In the genomic region with DNA sequence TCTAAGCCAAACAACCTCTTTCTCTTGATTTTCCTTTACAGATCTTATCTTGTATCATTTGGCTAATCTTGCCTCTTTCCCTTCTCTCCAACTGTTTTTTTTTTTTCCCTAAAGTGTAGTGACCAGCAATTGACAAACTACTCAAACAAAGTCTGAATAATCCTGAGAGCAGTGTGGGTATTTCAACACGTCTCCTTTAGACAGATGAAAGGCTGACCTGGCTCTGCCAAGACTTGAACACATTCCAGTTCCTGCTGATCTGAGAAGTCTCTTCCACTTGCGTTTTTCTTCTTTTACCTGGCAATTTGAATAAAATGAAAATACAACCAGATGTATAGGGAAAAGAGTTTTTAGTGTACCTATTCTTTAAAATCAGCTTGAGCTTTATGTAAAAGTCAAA, we compare ENCODE assay signal across 19 cellular contexts.
DNase-seq lines count a peak whose midpoint lies in the region; ATAC-seq and TF ChIP-seq lines count a peak whose summit lies in the region.
"Had no signal": no experiment of that assay in that cellular context is flagged by ENCODE, and none has a peak within 500 bp of the region (broad histone marks: within the 10 kb centered on the region; RNA-seq: fewer than 3 reads in every experiment).

No MANE protein-coding gene starts in this region.

- CTCF ChIA-PET in activated CD8-positive, alpha-beta memory T cell treated with anti-CD3 and anti-CD28 coated beads, Interleukin-2, amount 10 ng/mL, durations not matched to agents 7 days and 5 days (lab: Charles Lee), result no interaction called here
- CTCF ChIA-PET in HEK293T (lab: Yijun Ruan, JAX), result no interaction called here

- H3K27ac ChIP-seq in RWPE2 (ENCODE audit: poor library complexity, severe bottlenecking), result no peak overlapping the region
- H3K27ac ChIP-seq in left lung, result no peak overlapping the region
- H3K27ac ChIP-seq: HL-60, SJSA1 had no signal

- no peaks in the 10 kb centered on the region for H3K9me3 Mint-ChIP-seq in activated CD8-positive, alpha-beta memory T cell treated with anti-CD3 and anti-CD28 coated beads, Interleukin-2, amount 10 ng/mL, durations not matched to agents 7 days and 5 days (ENCODE audit: low read depth)

- H3K9me3 ChIP-seq in RWPE2 (ENCODE audit: severe bottlenecking), result no peaks in the 10 kb centered on the region
- H3K9me3 ChIP-seq in left lung, result no peaks in the 10 kb centered on the region
- H3K9me3 ChIP-seq: SJSA1 had no signal

- no peak overlapping the region for H3K27ac Mint-ChIP-seq in activated CD8-positive, alpha-beta memory T cell treated with anti-CD3 and anti-CD28 coated beads, Interleukin-2, amount 10 ng/mL, durations not matched to agents 7 days and 5 days
- H3K27ac Mint-ChIP-seq: CD14-positive monocyte had no signal

- intact Hi-C loops in left lung (cut with DNase I), result no loop called here

- no peaks in the 10 kb centered on the region for H3K36me3 ChIP-seq in RWPE2 (ENCODE audit: low read depth)
- no peaks in the 10 kb centered on the region for H3K36me3 ChIP-seq in left lung
- H3K36me3 ChIP-seq: SJSA1 had no signal

- H3K4me3 ChIP-seq in RWPE2 (ENCODE audit: severe bottlenecking), result no peak overlapping the region
- no peak overlapping the region for H3K4me3 ChIP-seq in left lung
- H3K4me3 ChIP-seq: SJSA1 had no signal

- peaks cover 18% of the 10 kb centered on the region for H3K36me3 Mint-ChIP-seq in activated CD8-positive, alpha-beta memory T cell treated with anti-CD3 and anti-CD28 coated beads, Interleukin-2, amount 10 ng/mL, durations not matched to agents 7 days and 5 days
- H3K36me3 Mint-ChIP-seq: CD14-positive monocyte had no signal

- DNase-seq in RWPE2 (ENCODE audit: low spot score) (no peak), cerebellum (ENCODE audit: low spot score) (peak; percentile 35), left lung (no peak), SHP77 treated with DMSO at 0.1 percent for 48 hours (lab: John Stamatoyannopoulos, UW) (no peak), HEK293T (ENCODE audit: extremely low spot score) (no peak), SK-N-DZ (ENCODE audit: low spot score) (no peak)
- no peak for DNase-seq in activated CD8-positive, alpha-beta memory T cell treated with anti-CD3 and anti-CD28 coated beads, Interleukin-2, amount 10 ng/mL, durations not matched to agents 7 days and 5 days
- DNase-seq: ACHN, DND-41, H7, IMR-90, NCI-H1436, NCI-H1930, NCI-H345, NCI-H524 treated with DMSO at 0.1 percent for 48 hours, PC-3 had no signal

- POLR2A ChIA-PET in HEK293T (lab: Yijun Ruan, JAX), result no interaction called here

- H3K4me1 ChIP-seq in RWPE2 (ENCODE audit: insufficient read depth, poor library complexity, severe bottlenecking) (peaks cover 8% of the 10 kb centered on the region), left lung (no peaks in the 10 kb centered on the region)

- H3K27me3 Mint-ChIP-seq in activated CD8-positive, alpha-beta memory T cell treated with anti-CD3 and anti-CD28 coated beads, Interleukin-2, amount 10 ng/mL, durations not matched to agents 7 days and 5 days, result no peaks in the 10 kb centered on the region

- peak; percentile 59 for ATAC-seq in RWPE2 (ENCODE audit: low read depth)
- ATAC-seq in left lung, result peak; percentile 83
- ATAC-seq in activated CD8-positive, alpha-beta memory T cell treated with anti-CD3 and anti-CD28 coated beads, Interleukin-2, amount 10 ng/mL, durations not matched to agents 7 days and 5 days, result no peak
- ATAC-seq: PC-3 had no signal

- H3K27me3 ChIP-seq in RWPE2 (ENCODE audit: insufficient read depth, poor library complexity, severe bottlenecking) (no peaks in the 10 kb centered on the region), left lung (no peaks in the 10 kb centered on the region)
- H3K27me3 ChIP-seq: SJSA1 had no signal

- TF ChIP-seq CTCF in RWPE2 (IDR thresholded peaks at IDR 0.05; ENCODE audit: poor library complexity, severe bottlenecking), result no peak
- no peak for TF ChIP-seq CTCF in left lung (IDR thresholded peaks at IDR 0.05)

- H3K4me3 Mint-ChIP-seq in activated CD8-positive, alpha-beta memory T cell treated with anti-CD3 and anti-CD28 coated beads, Interleukin-2, amount 10 ng/mL, durations not matched to agents 7 days and 5 days, result no peak overlapping the region
- H3K4me3 Mint-ChIP-seq: CD14-positive monocyte had no signal

- H3K4me1 Mint-ChIP-seq in activated CD8-positive, alpha-beta memory T cell treated with anti-CD3 and anti-CD28 coated beads, Interleukin-2, amount 10 ng/mL, durations not matched to agents 7 days and 5 days, result peaks cover 11% of the 10 kb centered on the region
- H3K4me1 Mint-ChIP-seq: CD14-positive monocyte had no signal

TF ChIP-seq in HEK293T, 16 proteins besides CTCF, POLR2A, EP300 and RAD21:
- TF ChIP-seq FOXK2 (IDR thresholded peaks at IDR 0.05), result no peak
- TF ChIP-seq LEF1 (IDR thresholded peaks at IDR 0.05; ENCODE audit: borderline replicate concordance), result no peak
- no peak for TF ChIP-seq ELF4 (IDR thresholded peaks at IDR 0.05)
- no peak for TF ChIP-seq PKNOX1 (IDR thresholded peaks at IDR 0.05)
- TF ChIP-seq FOXM1 (IDR thresholded peaks at IDR 0.05; ENCODE audit: borderline replicate concordance), result no peak
- TF ChIP-seq SP1 (IDR thresholded peaks at IDR 0.05), result no peak
- no peak for TF ChIP-seq ZNF384 (IDR thresholded peaks at IDR 0.05)
- no peak for TF ChIP-seq CTBP1 (IDR thresholded peaks at IDR 0.05; ENCODE audit: borderline replicate concordance)
- no peak for TF ChIP-seq SUZ12 (IDR thresholded peaks at IDR 0.05)
- TF ChIP-seq L3MBTL2 (conservative IDR thresholded peaks at IDR 0.05), result no peak
